Comparison of ENCODE assay signal across 15 cellular contexts in the genomic region with DNA sequence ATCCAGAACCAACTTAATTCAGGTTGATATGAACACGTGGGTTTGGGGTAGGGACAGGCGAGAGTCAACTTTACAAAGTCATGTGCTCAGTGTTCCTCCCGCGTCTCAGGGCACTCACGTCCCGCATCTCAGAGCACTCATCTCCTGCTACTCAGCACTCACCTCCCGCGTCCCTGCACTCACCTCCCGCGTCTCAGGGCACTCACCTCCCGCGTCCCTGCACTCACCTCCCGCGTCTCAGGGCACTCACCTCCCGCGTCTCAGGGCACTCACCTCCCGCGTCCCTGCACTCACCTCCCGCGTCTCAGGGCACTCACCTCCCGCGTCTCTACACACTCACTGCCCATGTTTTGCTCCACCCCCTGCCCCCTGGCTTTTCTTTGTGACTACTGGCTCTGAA. TPM values are rescaled to one million over a fixed set of nuclear protein-coding genes. Genes with fewer than 3 reads are reported as not detected.
"Had no signal": no experiment of that assay in that cellular context is flagged by ENCODE, and none has a peak within 500 bp of the region (broad histone marks: within the 10 kb centered on the region; RNA-seq: fewer than 3 reads in every experiment).

No MANE protein-coding gene starts in this region.

RNA-seq across cellular contexts. Expression of a gene that starts 33.7 kb away (rescaled TPM):
- total RNA-seq: activated CD4-positive, alpha-beta memory T cell treated with anti-CD3 and anti-CD28 coated beads, Interleukin-2, amount 10 ng/mL, durations not matched to agents 7 days and 5 days; activated CD4-positive, alpha-beta T cell treated with anti-CD3 and anti-CD28 coated beads for 36 hours; activated CD4-positive, alpha-beta T cell treated with anti-CD3 and anti-CD28 coated beads, Interleukin-2, amount 10 ng/mL, durations not matched to agents 7 days and 5 days; activated CD8-positive, alpha-beta memory T cell treated with anti-CD3 and anti-CD28 coated beads, Interleukin-2, amount 10 ng/mL, durations not matched to agents 7 days and 5 days; activated CD8-positive, alpha-beta T cell treated with anti-CD3 and anti-CD28 coated beads, Interleukin-2, amount 10 ng/mL, durations not matched to agents 7 days and 5 days; activated naive CD4-positive, alpha-beta T cell treated with anti-CD3 and anti-CD28 coated beads for 36 hours; activated naive CD4-positive, alpha-beta T cell treated with anti-CD3 and anti-CD28 coated beads, Interleukin-2, amount 50 U/mL, for 72 hours; activated naive CD8-positive, alpha-beta T cell treated with anti-CD3 and anti-CD28 coated beads for 36 hours; activated T-helper 1 cell treated with anti-CD3 and anti-CD28 coated beads, Interleukin-12 subunit alpha, Interleukin-12 subunit beta, Interleukin-2, Interleukin-4 antibody, amounts not matched to agents 30 ng/mL and 10 ng/mL and 1 ng/mL, durations not matched to agents 14 hours and 24 hours and 36 hours; activated T-helper 17 cell treated with anti-CD3 and anti-CD28 coated beads, Interleukin-2, amount 50 U/mL, for 72 hours; ascending aorta; bronchial epithelial cell; cardiac muscle cell; T-helper 2 cell treated with Interferon-gamma antibody and Interleukin-4, amounts not matched to agents 100 ng/mL and 5 ng/mL, for 36 hours; WTC11 had no signal
